7 cellular contexts compared by ENCODE assay signal in genomic region chr7:78289471-78289870, GRCh38.
DNase-seq lines count a peak whose midpoint lies in the region; TF ChIP-seq lines count a peak whose summit lies in the region.
"Not testable (repeated sequence)": the region's sequence is repeated elsewhere in the genome, so short reads cannot be mapped to it uniquely, and the experiment has no call there.

No MANE protein-coding gene starts in this region.

- peak overlapping the region; percentile 51 for H3K27ac Mint-ChIP-seq in HFFc6

- not testable (repeated sequence) for H3K27me3 Mint-ChIP-seq in HFFc6 (ENCODE audit: insufficient read depth)

- DNase-seq in AG10803 (ENCODE audit: low read depth), result peak; percentile 16
- peak; percentile 62 for DNase-seq in HFFc6
- peak; percentile 29 for DNase-seq in amniotic epithelial cell (ENCODE audit: low read depth)
- peak; percentile 3 for DNase-seq in astrocyte of the cerebellum (ENCODE audit: low read depth)
- peak; percentile 27 for DNase-seq in astrocyte of the spinal cord (ENCODE audit: low read depth, low spot score)
- peak; percentile 9 for DNase-seq in glomerular visceral epithelial cell (ENCODE audit: extremely low spot score)
- peak; percentile 23 for DNase-seq in myocyte (ENCODE audit: low read depth)

- H3K9me3 Mint-ChIP-seq in HFFc6, result not testable (repeated sequence)

- H3K4me1 Mint-ChIP-seq in HFFc6 (ENCODE audit: low read depth), result peaks cover 32% of the 10 kb centered on the region

- in situ Hi-C loops in astrocyte of the cerebellum (cut with HindIII; ENCODE audit: low sequenced_read_pairs); astrocyte of the spinal cord (cut with HindIII; ENCODE audit: low sequenced_read_pairs): not testable (repeated sequence)

- not testable (repeated sequence) for H3K4me3 ChIP-seq in AG10803 (ENCODE audit: low read length); astrocyte of the cerebellum (ENCODE audit: low read depth, low read length); astrocyte of the spinal cord (ENCODE audit: low read depth, low read length)

- not testable (repeated sequence) for TF ChIP-seq CTCF in AG10803 (conservative IDR thresholded peaks at IDR 0.05; ENCODE audit: low read length); HFFc6 (IDR thresholded peaks at IDR 0.05); astrocyte of the cerebellum (IDR thresholded peaks at IDR 0.05; ENCODE audit: low read depth, low read length, missing control alignments); astrocyte of the spinal cord (IDR thresholded peaks at IDR 0.05; ENCODE audit: low read depth, low read length)

- peaks cover 26% of the 10 kb centered on the region for H3K36me3 Mint-ChIP-seq in HFFc6 (ENCODE audit: low read depth)

- H3K4me3 Mint-ChIP-seq in HFFc6, result not testable (repeated sequence)

Comparison
In these comparisons a context has a peak if more than half of its experiments do, and no peak if none do; other contexts are left out.
1. DNase-seq: peak in every context shown above with its lines; median percentile 62 in HFFc6; 29 in amniotic epithelial cell; 27 in astrocyte of the spinal cord; 23 in myocyte; 16 in AG10803; 9 in glomerular visceral epithelial cell; 3 in astrocyte of the cerebellum.